ENCODE assay signal across 20 cellular contexts in genomic region chr4:140640150-140640748, GRCh38.
DNase-seq lines count a peak whose midpoint lies in the region; ATAC-seq, FAIRE-seq and TF ChIP-seq lines count a peak whose summit lies in the region.
"Had no signal": no experiment of that assay in that cellular context is flagged by ENCODE, and none has a peak within 500 bp of the region (broad histone marks: within the 10 kb centered on the region; RNA-seq: fewer than 3 reads in every experiment).

No MANE protein-coding gene starts in this region.

- intact Hi-C loops in HepG2 (cut with micrococcal nuclease; ENCODE audit: unreplicated experiment), result loop anchor here (2.0 to 5.0 kb wide), 2 partner anchors 102 to 117 kb away; partner anchors contain the start of gene TBC1D9
- intact Hi-C loops in CD14-positive monocyte (cut with micrococcal nuclease), result no loop called here
- intact Hi-C loops in Calu3 (cut with micrococcal nuclease; ENCODE audit: unreplicated experiment), result no loop called here

- H3K9me2 ChIP-seq in GM23338 (ENCODE audit: insufficient read depth), result no peaks in the 10 kb centered on the region

- H3K79me2 ChIP-seq in GM23338 (replicated peaks; ENCODE audit: insufficient read depth), result no peaks in the 10 kb centered on the region
- no peaks in the 10 kb centered on the region for H3K79me2 ChIP-seq in HepG2 (ENCODE audit: insufficient read depth, low read length)

- CTCF ChIA-PET in HepG2 (lab: Yijun Ruan, JAX; ENCODE audit: low intra/inter-chr PET ratio, low total read pairs) (no interaction called here), Calu3 (lab: Charles Lee) (no interaction called here)

- DNase-seq in GM23338 (ENCODE audit: low spot score) (no peak), cerebellar cortex (ENCODE audit: low spot score) (peak; percentile 19), HepG2 (ENCODE audit: low spot score) (no peak), progenitor cell of endocrine pancreas (ENCODE audit: low spot score, unreplicated experiment) (no peak), iPS-NIHi7 (ENCODE audit: extremely low spot score) (no peak), CD14-positive monocyte (ENCODE audit: low spot score) (no peak), NCI-H82 treated with DMSO at 0.1 percent for 48 hours (lab: John Stamatoyannopoulos, UW; ENCODE audit: unreplicated experiment) (no peak), Calu3 (no peak)
- DNase-seq: BE2C; CD4-positive, alpha-beta T cell; DMS79 treated with DMSO at 0.1 percent for 48 hours; GM23248; HCEC 1CT; IMR-90; KBM-7 had no signal

- H3K4me1 ChIP-seq in GM23338 (ENCODE audit: insufficient read depth) (peaks cover 6% of the 10 kb centered on the region), HepG2 (ENCODE audit: insufficient read depth, low read length) (peaks cover 79% of the 10 kb centered on the region)
- H3K4me1 ChIP-seq: BE2C had no signal

- no peak overlapping the region for H3K4me3 ChIP-seq in GM23338
- H3K4me3 ChIP-seq in HepG2 (replicated peaks in 1 of 3; ENCODE audit: insufficient read depth in 1 of 3, low read depth in 2 of 3, low read length in 3 of 3), result peak overlapping the region; percentile 17 to 66 (median 62); a peak in 4 of 6 replicates
- H3K4me3 ChIP-seq: GM23248 had no signal

- H4K20me1 ChIP-seq in GM23338 (replicated peaks; ENCODE audit: insufficient read depth) (no peaks in the 10 kb centered on the region), HepG2 (ENCODE audit: insufficient read depth, low read length) (no peaks in the 10 kb centered on the region)

- BruUV-seq in HepG2 (replicated peaks; lab: Mats Ljungman, UMichigan) (no TSS peak), Calu3 (replicated peaks; lab: Mats Ljungman, UMichigan) (no TSS peak)

- TF ChIP-seq CTCF in GM23338 (conservative IDR thresholded peaks at IDR 0.05; ENCODE audit: low read depth in 2 of 2) (no peak), HepG2 (CRISPR knock-in tag; IDR thresholded peaks at IDR 0.05) (no peak), progenitor cell of endocrine pancreas (IDR thresholded peaks at IDR 0.05; ENCODE audit: unreplicated experiment) (no peak), CD14-positive monocyte (IDR thresholded peaks at IDR 0.05) (no peak), Calu3 (IDR thresholded peaks at IDR 0.05; ENCODE audit: unreplicated experiment) (no peak)

- H3K36me3 Mint-ChIP-seq in GM23338 (ENCODE audit: low read depth) (no peaks in the 10 kb centered on the region; the same call in 2 of the 3 replicates), progenitor cell of endocrine pancreas (ENCODE audit: insufficient read depth) (peaks cover 42% of the 10 kb centered on the region), CD14-positive monocyte (peaks cover 47 to 68% of the 10 kb centered on the region in 2 donors), Calu3 (ENCODE audit: insufficient read depth, unreplicated experiment) (peaks cover 5% of the 10 kb centered on the region)

- 0 out of 2 replicates have a peak overlapping the region, but pooled peaks have one; percentile 28 for H2AFZ ChIP-seq in GM23338
- peak overlapping the region; percentile 22 for H2AFZ ChIP-seq in HepG2 (ENCODE audit: low read length)
- H2AFZ ChIP-seq: GM23248 had no signal

- POLR2A ChIA-PET in HepG2 (lab: Yijun Ruan, JAX), result no interaction called here

- in situ Hi-C loops in HepG2 (cut with HindIII; ENCODE audit: extremely low pct_ligation_motif_present, low pct_unique_long_range_greater_than_20kb), result loop anchor here (5.0 to 10.0 kb wide), 2 partner anchors 72 to 115 kb away; partner anchors contain the start of gene TBC1D9

- H3K27ac ChIP-seq in GM23338 (ENCODE audit: low read depth) (no peak overlapping the region), HepG2 (ENCODE audit: extremely low read length, insufficient read depth, low read length) (peak overlapping the region; percentile 96)
- H3K27ac ChIP-seq: GM23248, HL-60 had no signal

- H3K4me2 ChIP-seq in GM23338 (no peak overlapping the region), HepG2 (ENCODE audit: low read depth, low read length) (peak overlapping the region; percentile 77)

- no peaks in the 10 kb centered on the region for H3F3A ChIP-seq in GM23338 (replicated peaks; ENCODE audit: low read depth)

- no peak for TF ChIP-seq RAD21 in HepG2 (CRISPR knock-in tag; IDR thresholded peaks at IDR 0.05)

- H3K36me3 ChIP-seq in GM23338 (ENCODE audit: insufficient read depth) (no peaks in the 10 kb centered on the region), HepG2 (replicated peaks in 1 of 2; ENCODE audit: control insufficient read depth in 1 of 2, insufficient read depth in 2 of 2, low read length in 2 of 2) (peaks cover 7 to 17% of the 10 kb centered on the region in 2 experiments; a peak in 3 of 5 replicates)

- H3K27ac Mint-ChIP-seq in GM23338 (no peak overlapping the region), progenitor cell of endocrine pancreas (peak overlapping the region; percentile 35), CD14-positive monocyte (no peak overlapping the region), Calu3 (ENCODE audit: unreplicated experiment) (no peak overlapping the region)
- H3K27ac Mint-ChIP-seq: CD4-positive, alpha-beta T cell had no signal

- no peaks in the 10 kb centered on the region for H3K9me3 ChIP-seq in HepG2 (ENCODE audit: low read length)
- H3K9me3 ChIP-seq: BE2C had no signal

- TF ChIP-seq EP300 in HepG2 (IDR thresholded peaks at IDR 0.05; ENCODE audit: low read depth in 2 of 2, low read length in 2 of 2), result no peak
- no peak for TF ChIP-seq EP300 in HepG2 (CRISPR knock-in tag; IDR thresholded peaks at IDR 0.05; ENCODE audit: borderline replicate concordance)

- WGBS in HepG2 (ENCODE audit: low lambda C conversion rate), result 23% methylated on average over 6 of the region's 6 CpGs

- ATAC-seq in GM23338 (no peak), HepG2 (no peak)

- no peak overlapping the region for H3K4me3 Mint-ChIP-seq in GM23338
- no peak overlapping the region for H3K4me3 Mint-ChIP-seq in progenitor cell of endocrine pancreas (ENCODE audit: low read depth)
- no peak overlapping the region for H3K4me3 Mint-ChIP-seq in CD14-positive monocyte
- H3K4me3 Mint-ChIP-seq in Calu3 (ENCODE audit: low read depth, unreplicated experiment), result no peak overlapping the region
- H3K4me3 Mint-ChIP-seq: CD4-positive, alpha-beta T cell had no signal

- H3K4me1 Mint-ChIP-seq in GM23338, result peaks cover 32% of the 10 kb centered on the region
- peaks cover 37% of the 10 kb centered on the region for H3K4me1 Mint-ChIP-seq in progenitor cell of endocrine pancreas (ENCODE audit: low read depth)
- H3K4me1 Mint-ChIP-seq in CD14-positive monocyte, result no peaks in the 10 kb centered on the region
- peaks cover 7% of the 10 kb centered on the region for H3K4me1 Mint-ChIP-seq in Calu3 (ENCODE audit: low read depth, unreplicated experiment)

- no peak for TF ChIP-seq POLR2A in HepG2 (IDR thresholded peaks at IDR 0.05; ENCODE audit: insufficient read depth in 1 of 2, low read depth in 2 of 2, low read length in 2 of 2)

- H3K9me3 Mint-ChIP-seq in GM23338 (no peaks in the 10 kb centered on the region), progenitor cell of endocrine pancreas (ENCODE audit: low read depth) (no peaks in the 10 kb centered on the region), CD14-positive monocyte (peaks cover 0 to 2% (median 1%) of the 10 kb centered on the region in 7 donors), Calu3 (ENCODE audit: low read depth, unreplicated experiment) (no peaks in the 10 kb centered on the region)
- H3K9me3 Mint-ChIP-seq: CD4-positive, alpha-beta T cell had no signal

- H3K27me3 ChIP-seq in GM23338 (ENCODE audit: insufficient read depth) (no peaks in the 10 kb centered on the region), HepG2 (ENCODE audit: control insufficient read depth in 1 of 2, insufficient read depth in 2 of 2, low read length in 2 of 2) (no peaks in the 10 kb centered on the region)
- H3K27me3 ChIP-seq: BE2C had no signal

- peak; percentile 65 for FAIRE-seq in HepG2 (lab: Jason Lieb, UNC)
- FAIRE-seq: G401.6, GM12891, GM19239, H54 had no signal

- H3K27me3 Mint-ChIP-seq in GM23338 (ENCODE audit: insufficient read depth, low read depth, poor library complexity) (no peaks in the 10 kb centered on the region), progenitor cell of endocrine pancreas (no peaks in the 10 kb centered on the region), CD14-positive monocyte (ENCODE audit: low read depth in 3 of 3) (peaks cover 0 to 2% (median 0%) of the 10 kb centered on the region in 3 donors), Calu3 (ENCODE audit: unreplicated experiment) (no peaks in the 10 kb centered on the region)

- H3K9ac ChIP-seq in HepG2 (ENCODE audit: insufficient read depth, low read depth, low read length), result peak overlapping the region; percentile 60
- H3K9ac ChIP-seq: GM23248 had no signal

TF ChIP-seq in GM23338, 12 proteins besides CTCF, POLR2A, EP300 and RAD21 (continues in another document):
- no peak for TF ChIP-seq STAT1 (IDR thresholded peaks at IDR 0.05; ENCODE audit: unreplicated experiment)

TF ChIP-seq in HepG2, 621 proteins besides CTCF, POLR2A, EP300 and RAD21 (continues in another document):
- TF ChIP-seq PCBP2 (optimal IDR thresholded peaks at IDR 0.05; ENCODE audit: low read depth, low read length, poor library complexity, severe bottlenecking) (peak; percentile 27), ZNF775 (CRISPR knock-in tag; IDR thresholded peaks at IDR 0.05; ENCODE audit: borderline replicate concordance) (no peak), ZNF224 (CRISPR knock-in tag; IDR thresholded peaks at IDR 0.05) (no peak), GFI1 (CRISPR knock-in tag; IDR thresholded peaks at IDR 0.05; ENCODE audit: borderline replicate concordance) (0 out of 2 replicates have a peak, but pooled peaks have one; percentile 48), ZNF234 (CRISPR knock-in tag; conservative IDR thresholded peaks at IDR 0.05) (no peak), HBP1 (CRISPR knock-in tag; IDR thresholded peaks at IDR 0.05; ENCODE audit: low read depth) (no peak)
